In genomic region chr16:83732536-83732935, GRCh38 we compare ENCODE assay signal across 24 cellular contexts.
"Had no signal": no experiment of that assay in that cellular context is flagged by ENCODE, and none has a peak within 500 bp of the region (broad histone marks: within the 10 kb centered on the region; RNA-seq: fewer than 3 reads in every experiment).

No MANE protein-coding gene starts in this region.

- ATAC-seq: effector memory CD8-positive, alpha-beta T cell; lower lobe of right lung; natural killer cell treated with Interleukin-12 subunit alpha and Interleukin-12 subunit beta and Interleukin-15 and Interleukin-18, amount 100 ng/mL, for 72 hours; pancreas; right lobe of liver; stimulated activated naive CD8-positive, alpha-beta T cell treated with anti-CD3 and anti-CD28 coated beads, Interleukin-15, amount 100 ng/mL, for 72 hours had no signal

- DNase-seq: cortex of kidney; effector memory CD8-positive, alpha-beta T cell; erythroblast; esophagus squamous epithelium; foreskin melanocyte; glutamatergic neuron; lower lobe of right lung; naive B cell; pancreas; retina; right lobe of liver; stimulated activated CD4-positive, alpha-beta T cell treated with anti-CD3 and anti-CD28 coated beads, Interleukin-12 subunit alpha, Interleukin-12 subunit beta, amount 100 ng/mL, for 4 hours; stimulated activated CD4-positive, alpha-beta T cell treated with anti-CD3 and anti-CD28 coated beads, Interleukin-1b, Interleukin-23, amount 100 ng/mL, for 48 hours; stimulated activated CD4-positive, alpha-beta T cell treated with anti-CD3 and anti-CD28 coated beads, Interleukin-4, amount 100 ng/mL, for 1 hour; stimulated activated CD8-positive, alpha-beta memory T cell treated with anti-CD3 and anti-CD28 coated beads, Interleukin-4, amount 100 ng/mL, for 48 hours; stimulated activated naive CD4-positive, alpha-beta T cell; stimulated activated naive CD8-positive, alpha-beta T cell treated with anti-CD3 and anti-CD28 coated beads, Interleukin-15, amount 100 ng/mL, for 72 hours; transverse colon had no signal

- H3K4me1 Mint-ChIP-seq: naive B cell, neural crest cell had no signal

- H3K4me3 ChIP-seq: esophagus squamous epithelium, lower lobe of right lung, pancreas, right lobe of liver, smooth muscle cell, suprapubic skin, transverse colon, vagina had no signal

- H3K27me3 Mint-ChIP-seq: stimulated activated naive CD8-positive, alpha-beta T cell treated with anti-CD3 and anti-CD28 coated beads, Interleukin-15, amount 100 ng/mL, for 72 hours had no signal

- H3K4me3 Mint-ChIP-seq: effector memory CD8-positive, alpha-beta T cell; naive B cell; natural killer cell treated with Interleukin-12 subunit alpha and Interleukin-12 subunit beta and Interleukin-15 and Interleukin-18, amount 100 ng/mL, for 72 hours; neural crest cell; stimulated activated naive CD8-positive, alpha-beta T cell treated with anti-CD3 and anti-CD28 coated beads, Interleukin-15, amount 100 ng/mL, for 72 hours had no signal

- H3K27ac ChIP-seq: esophagus squamous epithelium, lower lobe of right lung, neutrophil, pancreas, right lobe of liver, suprapubic skin, transverse colon, vagina had no signal

- H3K27ac Mint-ChIP-seq: effector memory CD8-positive, alpha-beta T cell; naive B cell; natural killer cell treated with Interleukin-12 subunit alpha and Interleukin-12 subunit beta and Interleukin-15 and Interleukin-18, amount 100 ng/mL, for 72 hours had no signal
